ENCODE assay signal across 1 cellular context in the genomic region with DNA sequence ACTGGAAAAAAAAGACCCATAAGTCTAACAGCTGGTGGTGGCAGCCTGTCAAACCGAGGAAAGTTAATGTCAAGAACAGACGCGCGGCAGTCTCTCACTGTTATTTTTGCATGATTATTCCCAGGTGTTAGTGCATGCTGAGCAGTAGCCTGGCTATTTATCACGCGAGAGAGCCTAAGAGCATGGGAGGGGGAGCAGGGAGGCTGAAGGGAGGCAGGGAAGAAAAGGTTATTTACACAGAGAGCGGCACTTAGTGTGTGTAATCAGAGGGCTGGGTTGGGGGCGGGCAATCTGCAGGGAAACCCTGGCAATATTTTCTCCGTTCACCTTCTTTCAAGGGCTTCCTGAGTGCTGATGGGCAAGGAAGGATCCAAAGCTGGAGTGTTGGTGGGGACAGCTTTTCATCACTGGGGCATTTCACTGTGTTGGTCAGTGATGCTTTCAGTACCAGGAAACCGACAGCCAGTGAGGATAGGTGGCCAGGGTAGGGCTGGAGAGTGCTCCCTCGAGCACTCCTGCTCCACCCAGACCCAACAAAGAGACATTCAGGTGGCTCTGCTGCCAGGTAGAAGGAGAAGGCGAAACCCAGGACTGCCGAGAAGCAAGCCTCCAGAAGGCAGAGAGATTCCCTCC.
TF ChIP-seq lines count a peak whose summit lies in the region.

No MANE protein-coding gene starts in this region.

TF ChIP-seq in HEK293, 187 proteins besides CTCF, POLR2A, EP300 and RAD21 (continued from another document and continues in another):
- TF ChIP-seq, protein P1, sequence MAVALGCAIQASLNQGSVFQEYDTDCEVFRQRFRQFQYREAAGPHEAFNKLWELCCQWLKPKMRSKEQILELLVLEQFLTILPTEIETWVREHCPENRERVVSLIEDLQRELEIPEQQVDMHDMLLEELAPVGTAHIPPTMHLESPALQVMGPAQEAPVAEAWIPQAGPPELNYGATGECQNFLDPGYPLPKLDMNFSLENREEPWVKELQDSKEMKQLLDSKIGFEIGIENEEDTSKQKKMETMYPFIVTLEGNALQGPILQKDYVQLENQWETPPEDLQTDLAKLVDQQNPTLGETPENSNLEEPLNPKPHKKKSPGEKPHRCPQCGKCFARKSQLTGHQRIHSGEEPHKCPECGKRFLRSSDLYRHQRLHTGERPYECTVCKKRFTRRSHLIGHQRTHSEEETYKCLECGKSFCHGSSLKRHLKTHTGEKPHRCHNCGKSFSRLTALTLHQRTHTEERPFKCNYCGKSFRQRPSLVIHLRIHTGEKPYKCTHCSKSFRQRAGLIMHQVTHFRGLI (tag by site-specific recombination; IDR thresholded peaks at IDR 0.05) = no peak
- TF ChIP-seq ZBTB17 (tag by site-specific recombination; IDR thresholded peaks at IDR 0.05) (peak; percentile 89), ZNF24 (tag by site-specific recombination; IDR thresholded peaks at IDR 0.05) (peak; percentile 81; the same call in 1 of the 2 replicates), ZNF16 (tag by site-specific recombination; IDR thresholded peaks at IDR 0.05; ENCODE audit: low read depth) (no peak), ZNF335 (tag by site-specific recombination; conservative IDR thresholded peaks at IDR 0.05) (peak; percentile 38; the same call in 1 of the 2 replicates), ZNF155 (tag by site-specific recombination; IDR thresholded peaks at IDR 0.05) (no peak), FEZF1 (tag by site-specific recombination; IDR thresholded peaks at IDR 0.05) (peak; percentile 98), ZNF133 (tag by site-specific recombination; IDR thresholded peaks at IDR 0.05) (no peak), ZNF404 (tag by site-specific recombination; IDR thresholded peaks at IDR 0.05) (no peak), KLF10 (tag by site-specific recombination; IDR thresholded peaks at IDR 0.05) (peak; percentile 56; the same call in 1 of the 2 replicates), ZNF548 (tag by site-specific recombination; IDR thresholded peaks at IDR 0.05) (no peak), ZNF843 (tag by site-specific recombination; IDR thresholded peaks at IDR 0.05) (peak; percentile 96), ZFP69B (tag by site-specific recombination; IDR thresholded peaks at IDR 0.05) (0 out of 2 replicates have a peak, but pooled peaks have one; percentile 17), ZNF521 (tag by site-specific recombination; IDR thresholded peaks at IDR 0.05) (no peak), ZNF239 (tag by site-specific recombination; IDR thresholded peaks at IDR 0.05) (no peak), ZNF510 (tag by site-specific recombination; IDR thresholded peaks at IDR 0.05; ENCODE audit: insufficient replicate concordance) (no peak), ZFP37 (tag by site-specific recombination; IDR thresholded peaks at IDR 0.05) (no peak), ZEB2 (tag by site-specific recombination; IDR thresholded peaks at IDR 0.05) (peak; percentile 78), ZNF426 (tag by site-specific recombination; IDR thresholded peaks at IDR 0.05) (no peak), SP7 (tag by site-specific recombination; IDR thresholded peaks at IDR 0.05) (peak; percentile 95), ZBTB7A (tag by site-specific recombination; IDR thresholded peaks at IDR 0.05; ENCODE audit: low read depth) (no peak), ZNF174 (tag by site-specific recombination; IDR thresholded peaks at IDR 0.05) (no peak), ZNF2 (tag by site-specific recombination; IDR thresholded peaks at IDR 0.05) (peak; percentile 70), GLIS2 (tag by site-specific recombination; IDR thresholded peaks at IDR 0.05) (peak; percentile 68), YY1 (tag by site-specific recombination; IDR thresholded peaks at IDR 0.05) (no peak), ZNF664 (tag by site-specific recombination; IDR thresholded peaks at IDR 0.05) (no peak), ZSCAN16 (tag by site-specific recombination; IDR thresholded peaks at IDR 0.05) (0 out of 2 replicates have a peak, but pooled peaks have one; percentile 30), OSR2 (tag by site-specific recombination; IDR thresholded peaks at IDR 0.05) (peak; percentile 99), ZNF121 (tag by site-specific recombination; IDR thresholded peaks at IDR 0.05) (no peak), ZNF302 (tag by site-specific recombination; IDR thresholded peaks at IDR 0.05; ENCODE audit: low read depth) (no peak), ZNF202 (tag by site-specific recombination; IDR thresholded peaks at IDR 0.05; ENCODE audit: borderline replicate concordance) (no peak)
- TF ChIP-seq, protein P2, sequence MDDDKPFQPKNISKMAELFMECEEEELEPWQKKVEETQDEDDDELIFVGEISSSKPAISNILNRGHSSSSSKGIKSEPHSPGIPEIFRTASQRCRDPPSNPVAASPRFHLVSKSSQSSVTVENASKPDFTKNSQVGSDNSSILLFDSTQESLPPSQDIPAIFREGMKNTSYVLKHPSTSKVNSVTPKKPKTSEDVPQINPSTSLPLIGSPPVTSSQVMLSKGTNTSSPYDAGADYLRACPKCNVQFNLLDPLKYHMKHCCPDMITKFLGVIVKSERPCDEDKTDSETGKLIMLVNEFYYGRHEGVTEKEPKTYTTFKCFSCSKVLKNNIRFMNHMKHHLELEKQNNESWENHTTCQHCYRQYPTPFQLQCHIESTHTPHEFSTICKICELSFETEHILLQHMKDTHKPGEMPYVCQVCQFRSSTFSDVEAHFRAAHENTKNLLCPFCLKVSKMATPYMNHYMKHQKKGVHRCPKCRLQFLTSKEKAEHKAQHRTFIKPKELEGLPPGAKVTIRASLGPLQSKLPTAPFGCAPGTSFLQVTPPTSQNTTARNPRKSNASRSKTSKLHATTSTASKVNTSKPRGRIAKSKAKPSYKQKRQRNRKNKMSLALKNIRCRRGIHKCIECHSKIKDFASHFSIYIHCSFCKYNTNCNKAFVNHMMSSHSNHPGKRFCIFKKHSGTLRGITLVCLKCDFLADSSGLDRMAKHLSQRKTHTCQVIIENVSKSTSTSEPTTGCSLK (tag by site-specific recombination; IDR thresholded peaks at IDR 0.05) = no peak
- TF ChIP-seq, protein P3, sequence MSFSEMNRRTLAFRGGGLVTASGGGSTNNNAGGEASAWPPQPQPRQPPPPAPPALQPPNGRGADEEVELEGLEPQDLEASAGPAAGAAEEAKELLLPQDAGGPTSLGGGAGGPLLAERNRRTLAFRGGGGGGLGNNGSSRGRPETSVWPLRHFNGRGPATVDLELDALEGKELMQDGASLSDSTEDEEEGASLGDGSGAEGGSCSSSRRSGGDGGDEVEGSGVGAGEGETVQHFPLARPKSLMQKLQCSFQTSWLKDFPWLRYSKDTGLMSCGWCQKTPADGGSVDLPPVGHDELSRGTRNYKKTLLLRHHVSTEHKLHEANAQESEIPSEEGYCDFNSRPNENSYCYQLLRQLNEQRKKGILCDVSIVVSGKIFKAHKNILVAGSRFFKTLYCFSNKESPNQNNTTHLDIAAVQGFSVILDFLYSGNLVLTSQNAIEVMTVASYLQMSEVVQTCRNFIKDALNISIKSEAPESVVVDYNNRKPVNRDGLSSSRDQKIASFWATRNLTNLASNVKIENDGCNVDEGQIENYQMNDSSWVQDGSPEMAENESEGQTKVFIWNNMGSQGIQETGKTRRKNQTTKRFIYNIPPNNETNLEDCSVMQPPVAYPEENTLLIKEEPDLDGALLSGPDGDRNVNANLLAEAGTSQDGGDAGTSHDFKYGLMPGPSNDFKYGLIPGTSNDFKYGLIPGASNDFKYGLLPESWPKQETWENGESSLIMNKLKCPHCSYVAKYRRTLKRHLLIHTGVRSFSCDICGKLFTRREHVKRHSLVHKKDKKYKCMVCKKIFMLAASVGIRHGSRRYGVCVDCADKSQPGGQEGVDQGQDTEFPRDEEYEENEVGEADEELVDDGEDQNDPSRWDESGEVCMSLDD (tag by site-specific recombination; IDR thresholded peaks at IDR 0.05) = no peak
- TF ChIP-seq, protein P4, sequence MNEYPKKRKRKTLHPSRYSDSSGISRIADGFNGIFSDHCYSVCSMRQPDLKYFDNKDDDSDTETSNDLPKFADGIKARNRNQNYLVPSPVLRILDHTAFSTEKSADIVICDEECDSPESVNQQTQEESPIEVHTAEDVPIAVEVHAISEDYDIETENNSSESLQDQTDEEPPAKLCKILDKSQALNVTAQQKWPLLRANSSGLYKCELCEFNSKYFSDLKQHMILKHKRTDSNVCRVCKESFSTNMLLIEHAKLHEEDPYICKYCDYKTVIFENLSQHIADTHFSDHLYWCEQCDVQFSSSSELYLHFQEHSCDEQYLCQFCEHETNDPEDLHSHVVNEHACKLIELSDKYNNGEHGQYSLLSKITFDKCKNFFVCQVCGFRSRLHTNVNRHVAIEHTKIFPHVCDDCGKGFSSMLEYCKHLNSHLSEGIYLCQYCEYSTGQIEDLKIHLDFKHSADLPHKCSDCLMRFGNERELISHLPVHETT (tag by site-specific recombination; IDR thresholded peaks at IDR 0.05) = no peak
- TF ChIP-seq, protein P5, sequence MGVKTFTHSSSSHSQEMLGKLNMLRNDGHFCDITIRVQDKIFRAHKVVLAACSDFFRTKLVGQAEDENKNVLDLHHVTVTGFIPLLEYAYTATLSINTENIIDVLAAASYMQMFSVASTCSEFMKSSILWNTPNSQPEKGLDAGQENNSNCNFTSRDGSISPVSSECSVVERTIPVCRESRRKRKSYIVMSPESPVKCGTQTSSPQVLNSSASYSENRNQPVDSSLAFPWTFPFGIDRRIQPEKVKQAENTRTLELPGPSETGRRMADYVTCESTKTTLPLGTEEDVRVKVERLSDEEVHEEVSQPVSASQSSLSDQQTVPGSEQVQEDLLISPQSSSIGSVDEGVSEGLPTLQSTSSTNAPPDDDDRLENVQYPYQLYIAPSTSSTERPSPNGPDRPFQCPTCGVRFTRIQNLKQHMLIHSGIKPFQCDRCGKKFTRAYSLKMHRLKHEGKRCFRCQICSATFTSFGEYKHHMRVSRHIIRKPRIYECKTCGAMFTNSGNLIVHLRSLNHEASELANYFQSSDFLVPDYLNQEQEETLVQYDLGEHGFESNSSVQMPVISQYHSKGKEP (tag by site-specific recombination; IDR thresholded peaks at IDR 0.05) = peak; percentile 96
- TF ChIP-seq, protein P6, sequence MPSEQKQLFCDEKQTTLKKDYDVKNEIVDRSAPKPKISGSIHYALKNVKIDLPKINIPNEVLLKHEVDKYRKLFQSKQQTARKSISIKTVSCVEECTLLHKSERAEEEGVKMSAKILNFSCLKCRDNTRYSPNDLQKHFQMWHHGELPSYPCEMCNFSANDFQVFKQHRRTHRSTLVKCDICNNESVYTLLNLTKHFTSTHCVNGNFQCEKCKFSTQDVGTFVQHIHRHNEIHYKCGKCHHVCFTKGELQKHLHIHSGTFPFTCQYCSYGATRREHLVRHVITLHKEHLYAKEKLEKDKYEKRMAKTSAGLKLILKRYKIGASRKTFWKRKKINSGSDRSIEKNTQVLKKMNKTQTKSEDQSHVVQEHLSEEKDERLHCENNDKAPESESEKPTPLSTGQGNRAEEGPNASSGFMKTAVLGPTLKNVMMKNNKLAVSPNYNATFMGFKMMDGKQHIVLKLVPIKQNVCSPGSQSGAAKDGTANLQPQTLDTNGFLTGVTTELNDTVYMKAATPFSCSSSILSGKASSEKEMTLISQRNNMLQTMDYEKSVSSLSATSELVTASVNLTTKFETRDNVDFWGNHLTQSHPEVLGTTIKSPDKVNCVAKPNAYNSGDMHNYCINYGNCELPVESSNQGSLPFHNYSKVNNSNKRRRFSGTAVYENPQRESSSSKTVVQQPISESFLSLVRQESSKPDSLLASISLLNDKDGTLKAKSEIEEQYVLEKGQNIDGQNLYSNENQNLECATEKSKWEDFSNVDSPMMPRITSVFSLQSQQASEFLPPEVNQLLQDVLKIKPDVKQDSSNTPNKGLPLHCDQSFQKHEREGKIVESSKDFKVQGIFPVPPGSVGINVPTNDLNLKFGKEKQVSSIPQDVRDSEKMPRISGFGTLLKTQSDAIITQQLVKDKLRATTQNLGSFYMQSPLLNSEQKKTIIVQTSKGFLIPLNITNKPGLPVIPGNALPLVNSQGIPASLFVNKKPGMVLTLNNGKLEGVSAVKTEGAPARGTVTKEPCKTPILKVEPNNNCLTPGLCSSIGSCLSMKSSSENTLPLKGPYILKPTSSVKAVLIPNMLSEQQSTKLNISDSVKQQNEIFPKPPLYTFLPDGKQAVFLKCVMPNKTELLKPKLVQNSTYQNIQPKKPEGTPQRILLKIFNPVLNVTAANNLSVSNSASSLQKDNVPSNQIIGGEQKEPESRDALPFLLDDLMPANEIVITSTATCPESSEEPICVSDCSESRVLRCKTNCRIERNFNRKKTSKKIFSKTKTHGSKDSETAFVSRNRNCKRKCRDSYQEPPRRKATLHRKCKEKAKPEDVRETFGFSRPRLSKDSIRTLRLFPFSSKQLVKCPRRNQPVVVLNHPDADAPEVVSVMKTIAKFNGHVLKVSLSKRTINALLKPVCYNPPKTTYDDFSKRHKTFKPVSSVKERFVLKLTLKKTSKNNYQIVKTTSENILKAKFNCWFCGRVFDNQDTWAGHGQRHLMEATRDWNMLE (tag by site-specific recombination; conservative IDR thresholded peaks at IDR 0.05; ENCODE audit: low read depth) = no peak
- TF ChIP-seq, protein P7, sequence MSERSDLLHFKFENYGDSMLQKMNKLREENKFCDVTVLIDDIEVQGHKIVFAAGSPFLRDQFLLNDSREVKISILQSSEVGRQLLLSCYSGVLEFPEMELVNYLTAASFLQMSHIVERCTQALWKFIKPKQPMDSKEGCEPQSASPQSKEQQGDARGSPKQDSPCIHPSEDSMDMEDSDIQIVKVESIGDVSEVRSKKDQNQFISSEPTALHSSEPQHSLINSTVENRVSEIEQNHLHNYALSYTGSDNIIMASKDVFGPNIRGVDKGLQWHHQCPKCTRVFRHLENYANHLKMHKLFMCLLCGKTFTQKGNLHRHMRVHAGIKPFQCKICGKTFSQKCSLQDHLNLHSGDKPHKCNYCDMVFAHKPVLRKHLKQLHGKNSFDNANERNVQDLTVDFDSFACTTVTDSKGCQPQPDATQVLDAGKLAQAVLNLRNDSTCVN (tag by site-specific recombination; optimal IDR thresholded peaks at IDR 0.05) = no peak
- TF ChIP-seq, protein P8, sequence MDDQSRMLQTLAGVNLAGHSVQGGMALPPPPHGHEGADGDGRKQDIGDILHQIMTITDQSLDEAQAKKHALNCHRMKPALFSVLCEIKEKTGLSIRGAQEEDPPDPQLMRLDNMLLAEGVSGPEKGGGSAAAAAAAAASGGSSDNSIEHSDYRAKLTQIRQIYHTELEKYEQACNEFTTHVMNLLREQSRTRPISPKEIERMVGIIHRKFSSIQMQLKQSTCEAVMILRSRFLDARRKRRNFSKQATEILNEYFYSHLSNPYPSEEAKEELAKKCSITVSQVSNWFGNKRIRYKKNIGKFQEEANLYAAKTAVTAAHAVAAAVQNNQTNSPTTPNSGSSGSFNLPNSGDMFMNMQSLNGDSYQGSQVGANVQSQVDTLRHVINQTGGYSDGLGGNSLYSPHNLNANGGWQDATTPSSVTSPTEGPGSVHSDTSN (CRISPR knock-in tag; IDR thresholded peaks at IDR 0.05) = no peak
- TF ChIP-seq, protein P9, sequence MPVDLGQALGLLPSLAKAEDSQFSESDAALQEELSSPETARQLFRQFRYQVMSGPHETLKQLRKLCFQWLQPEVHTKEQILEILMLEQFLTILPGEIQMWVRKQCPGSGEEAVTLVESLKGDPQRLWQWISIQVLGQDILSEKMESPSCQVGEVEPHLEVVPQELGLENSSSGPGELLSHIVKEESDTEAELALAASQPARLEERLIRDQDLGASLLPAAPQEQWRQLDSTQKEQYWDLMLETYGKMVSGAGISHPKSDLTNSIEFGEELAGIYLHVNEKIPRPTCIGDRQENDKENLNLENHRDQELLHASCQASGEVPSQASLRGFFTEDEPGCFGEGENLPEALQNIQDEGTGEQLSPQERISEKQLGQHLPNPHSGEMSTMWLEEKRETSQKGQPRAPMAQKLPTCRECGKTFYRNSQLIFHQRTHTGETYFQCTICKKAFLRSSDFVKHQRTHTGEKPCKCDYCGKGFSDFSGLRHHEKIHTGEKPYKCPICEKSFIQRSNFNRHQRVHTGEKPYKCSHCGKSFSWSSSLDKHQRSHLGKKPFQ (tag by site-specific recombination; IDR thresholded peaks at IDR 0.05) = peak; percentile 60; the same call in 1 of the 2 replicates
